In the genomic region with DNA sequence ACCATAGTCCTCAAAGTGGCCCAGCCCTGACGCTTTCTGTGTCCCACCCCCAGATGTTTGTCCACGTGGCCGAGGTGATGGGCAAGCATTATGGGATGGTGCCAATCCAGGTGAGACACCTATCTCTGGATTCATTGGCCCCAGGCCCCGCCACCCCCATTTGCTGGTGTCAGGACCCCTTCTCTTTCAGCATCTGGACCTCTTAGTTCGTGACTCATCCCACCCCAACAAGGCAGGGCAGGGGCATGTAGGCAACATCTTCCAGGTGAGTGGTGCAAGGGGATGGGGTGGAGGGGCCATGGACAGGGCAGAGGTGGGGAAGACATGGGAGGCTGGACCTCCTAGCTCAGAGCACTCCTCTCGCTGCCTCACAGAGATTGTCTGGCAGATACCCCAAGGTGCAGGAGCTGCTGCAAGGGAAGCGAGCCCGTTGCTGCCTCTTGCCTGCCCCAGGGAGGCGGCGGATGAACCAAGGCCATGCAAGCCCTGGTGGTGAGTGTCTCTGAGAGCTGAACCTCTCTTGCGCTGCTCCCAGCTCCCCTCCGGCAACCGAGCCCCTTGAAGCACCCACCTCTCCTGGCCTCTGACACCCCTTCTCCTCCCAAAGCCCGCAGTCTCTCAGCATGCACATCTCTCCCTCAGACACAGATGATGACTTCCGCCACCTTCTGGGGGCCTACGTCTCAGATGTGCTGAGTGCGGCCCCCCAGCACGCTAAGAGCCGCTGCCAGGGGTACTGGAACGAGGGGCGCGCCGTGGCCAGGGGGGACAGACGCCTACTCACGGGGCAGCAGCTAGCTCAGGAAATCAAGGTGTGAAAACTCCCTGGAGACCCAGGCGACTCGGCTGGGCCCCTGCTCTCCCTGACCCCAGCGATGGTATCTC, we compare ENCODE assay signal across 21 cellular contexts. TPM values are rescaled to one million over a fixed set of nuclear protein-coding genes. Genes with fewer than 3 reads are reported as not detected.
"Had no signal": no experiment of that assay in that cellular context is flagged by ENCODE, and none has a peak within 500 bp of the region (broad histone marks: within the 10 kb centered on the region; RNA-seq: fewer than 3 reads in every experiment).

No MANE protein-coding gene starts in this region.

- H3K9me3 ChIP-seq: esophagus muscularis mucosa, gastrocnemius medialis, mucosa of descending colon, ovary, right atrium auricular region, sigmoid colon, thoracic aorta, transverse colon had no signal

- H3K4me3 ChIP-seq: esophagus muscularis mucosa, gastrocnemius medialis, lung, mucosa of descending colon, ovary, right atrium auricular region, sigmoid colon, skin epidermis, thoracic aorta, transverse colon had no signal

- H3K36me3 ChIP-seq: esophagus muscularis mucosa, gastrocnemius medialis, ovary, right atrium auricular region, thoracic aorta, transverse colon had no signal

- ATAC-seq: gastrocnemius medialis; left colon; left ventricle myocardium superior; mucosa of descending colon; naive thymus-derived CD8-positive, alpha-beta T cell; stimulated activated naive B cell treated with anti-CD40 and anti-IgM and Interleukin-4, amounts not matched to agents 10 μg/mL and 1 μg/mL and 100 μg/mL, for 72 hours; stimulated activated naive CD8-positive, alpha-beta T cell treated with anti-CD3 and anti-CD28 coated beads, Interleukin-15, amount 100 ng/mL, for 72 hours had no signal

- H3K27me3 ChIP-seq: esophagus muscularis mucosa, gastrocnemius medialis, ovary, right atrium auricular region, sigmoid colon, transverse colon had no signal

- H3K4me1 ChIP-seq: gastrocnemius medialis had no signal

- DNase-seq: effector memory CD4-positive, alpha-beta T cell; gastrocnemius medialis; immature natural killer cell; left ventricle myocardium superior; mucosa of descending colon; naive thymus-derived CD8-positive, alpha-beta T cell; ovary; sigmoid colon; stimulated activated CD4-positive, alpha-beta T cell treated with anti-CD3 and anti-CD28 coated beads, Interleukin-2, amount 100 ng/mL, for 24 hours; stimulated activated CD4-positive, alpha-beta T cell treated with anti-CD3 and anti-CD28 coated beads, Interleukin-4, amount 100 ng/mL, for 4 hours; stimulated activated naive B cell treated with anti-CD40 and anti-IgM and Interleukin-4, amounts not matched to agents 10 μg/mL and 1 μg/mL and 100 μg/mL, for 72 hours; stimulated activated naive CD8-positive, alpha-beta T cell treated with anti-CD3 and anti-CD28 coated beads, Interleukin-15, amount 100 ng/mL, for 72 hours; transverse colon had no signal

- H3K27ac ChIP-seq: epithelial cell of prostate, esophagus muscularis mucosa, gastrocnemius medialis, ovary, right atrium auricular region, sigmoid colon, skin epidermis, thoracic aorta, transverse colon had no signal

RNA-seq across cellular contexts. Expression of a gene that starts 3.6 kb away (rescaled TPM):
- polyA plus RNA-seq: immature natural killer cell had no signal

RNA-seq across cellular contexts. Expression of a gene that starts 27.6 kb away (rescaled TPM):
- total RNA-seq: naive thymus-derived CD8-positive, alpha-beta T cell had no signal
- polyA plus RNA-seq: naive thymus-derived CD8-positive, alpha-beta T cell; neural cell had no signal
